8 cellular contexts compared by ENCODE assay signal in genomic region chr6:158910484-158911075, GRCh38.
DNase-seq lines count a peak whose midpoint lies in the region; ATAC-seq and TF ChIP-seq lines count a peak whose summit lies in the region.

No MANE protein-coding gene starts in this region.

- TF ChIP-seq CTCF in nephron progenitor cell (IDR thresholded peaks at IDR 0.05) = no peak

- H3K4me3 Mint-ChIP-seq in nephron progenitor cell = peak overlapping the region; percentile 13

- DNase-seq in nephron progenitor cell = no peak
- DNase-seq in DMS 273 (lab: John Stamatoyannopoulos, UW; ENCODE audit: unreplicated experiment) = no peak
- DNase-seq in NCI-H146 treated with DMSO at 0.1 percent for 48 hours (lab: John Stamatoyannopoulos, UW; ENCODE audit: unreplicated experiment) = no peak
- DNase-seq in activated CD4-positive, alpha-beta T cell treated with anti-CD3 and anti-CD28 coated beads for 1 hour = no peak
- no peak for DNase-seq in SW480 (ENCODE audit: low spot score)

- peak overlapping the region; percentile 13 for H3K27ac ChIP-seq in angular gyrus (ENCODE audit: low read depth, low read length)

- ATAC-seq in GM19023 (IDR thresholded peaks at IDR 0.05; ENCODE audit: unreplicated experiment) (peak; percentile 46), HG03095 (IDR thresholded peaks at IDR 0.05; ENCODE audit: unreplicated experiment) (peak; percentile 58)

- H3K9me3 Mint-ChIP-seq in nephron progenitor cell = peaks cover 25% of the 10 kb centered on the region

- H3K27ac Mint-ChIP-seq in nephron progenitor cell = peak overlapping the region; percentile 84

- peaks cover 34% of the 10 kb centered on the region for H3K4me1 Mint-ChIP-seq in nephron progenitor cell

- peaks cover 11% of the 10 kb centered on the region for H3K36me3 Mint-ChIP-seq in nephron progenitor cell (ENCODE audit: low read depth)

- H3K27me3 Mint-ChIP-seq in nephron progenitor cell (ENCODE audit: low read depth, poor library complexity) = peaks cover 10% of the 10 kb centered on the region
